In genomic region chr7:22732556-22733126, GRCh38 we compare ENCODE assay signal across 1 cellular context.
TF ChIP-seq lines count a peak whose summit lies in the region.

No MANE protein-coding gene starts in this region.

TF ChIP-seq in endothelial cell of umbilical vein, 7 proteins besides CTCF, POLR2A, EP300 and RAD21 (continued from another document):
- TF ChIP-seq POLR2AphosphoS5 (IDR thresholded peaks at IDR 0.05; ENCODE audit: insufficient read depth, low read depth, low read length): peak; percentile 37
